Comparison of ENCODE assay signal across 8 cellular contexts in genomic region chr1:9825101-9826074, GRCh38. TPM values are rescaled to one million over a fixed set of nuclear protein-coding genes. Genes with fewer than 3 reads are reported as not detected.
DNase-seq lines count a peak whose midpoint lies in the region; ATAC-seq and TF ChIP-seq lines count a peak whose summit lies in the region.

No MANE protein-coding gene starts in this region.

- ATAC-seq in GM19023 (IDR thresholded peaks at IDR 0.05; ENCODE audit: unreplicated experiment) (no peak), HG03097 (IDR thresholded peaks at IDR 0.05; ENCODE audit: low FRiP score, unreplicated experiment) (no peak)

- no peaks in the 10 kb centered on the region for H3K27me3 ChIP-seq in ACC112 (ENCODE audit: insufficient read depth, low read length)

- H3K4me3 ChIP-seq in ACC112 (ENCODE audit: low read depth, low read length) = peak overlapping the region; percentile 85
- H3K4me3 ChIP-seq in fibroblast of villous mesenchyme (ENCODE audit: low read depth, low read length) = no peak overlapping the region

- no peaks in the 10 kb centered on the region for H3K36me3 Mint-ChIP-seq in neural crest cell (ENCODE audit: low read depth)

- no peak for TF ChIP-seq CTCF in fibroblast of villous mesenchyme (IDR thresholded peaks at IDR 0.05; ENCODE audit: insufficient read depth, low read depth, low read length)
- TF ChIP-seq CTCF in neural crest cell (conservative IDR thresholded peaks at IDR 0.05) = no peak

- H3K9me3 Mint-ChIP-seq in neural crest cell = no peaks in the 10 kb centered on the region

- H3K4me1 ChIP-seq in ACC112 (ENCODE audit: control insufficient read depth, insufficient read depth, low read length, unreplicated experiment) = peaks cover 29% of the 10 kb centered on the region

- no peaks in the 10 kb centered on the region for H3K36me3 ChIP-seq in ACC112 (ENCODE audit: insufficient read depth, low read length)

- peaks cover 27% of the 10 kb centered on the region for H3K79me2 ChIP-seq in ACC112 (ENCODE audit: control insufficient read depth, insufficient read depth, low read length, unreplicated experiment)

- H2AFZ ChIP-seq in ACC112 (ENCODE audit: low read length, unreplicated experiment) = no peak overlapping the region

- peak overlapping the region; percentile 86 for H3K4me3 Mint-ChIP-seq in neural crest cell

- no peak overlapping the region for H3K27ac ChIP-seq in ACC112 (ENCODE audit: low read depth, low read length)

- DNase-seq in GM19238 (ENCODE audit: insufficient read length, low spot score) = peak; percentile 33
- peak; percentile 81 for DNase-seq in NOMO-1 treated with dmso at 0.1 percent for 144 hours (lab: John Stamatoyannopoulos, UW; ENCODE audit: unreplicated experiment)
- DNase-seq in activated T-helper 1 cell treated with Interleukin-2 at 50 U/mL for 16 hours (ENCODE audit: low read depth) = peak; percentile 13
- peak; percentile 41 for DNase-seq in fibroblast of villous mesenchyme (ENCODE audit: low read depth)
- DNase-seq in neural crest cell (ENCODE audit: low read depth, low spot score) = no peak

- H3K27ac Mint-ChIP-seq in neural crest cell (ENCODE audit: unreplicated experiment) = no peak overlapping the region

- H3K4me1 Mint-ChIP-seq in neural crest cell = peaks cover 39% of the 10 kb centered on the region

- H3K27me3 Mint-ChIP-seq in neural crest cell (ENCODE audit: low read depth) = peaks cover 16% of the 10 kb centered on the region

RNA-seq across cellular contexts. Expression of gene CLSTN1, which starts 1.6 kb away (rescaled TPM):
- total RNA-seq in fibroblast of villous mesenchyme (90.2 and 126 TPM in 2 replicates), neural crest cell (133 and 136 TPM in 2 replicates)
